31 cellular contexts compared by ENCODE assay signal in genomic region chr1:227908366-227908765, GRCh38. TPM values are rescaled to one million over a fixed set of nuclear protein-coding genes. Genes with fewer than 3 reads are reported as not detected.
"Had no signal": no experiment of that assay in that cellular context is flagged by ENCODE, and none has a peak within 500 bp of the region (broad histone marks: within the 10 kb centered on the region; RNA-seq: fewer than 3 reads in every experiment).

No MANE protein-coding gene starts in this region.

- H3K4me3 ChIP-seq: heart right ventricle, hepatocyte, left lung, lower lobe of right lung, ovary, right atrium auricular region, skin epidermis, suprapubic skin, thoracic aorta, tibial artery, uterus had no signal

- H3K4me1 Mint-ChIP-seq: naive B cell; natural killer cell; stimulated activated effector memory CD8-positive, alpha-beta T cell treated with anti-CD3 and anti-CD28 coated beads, Interleukin-12 subunit alpha, Interleukin-12 subunit beta, amount 100 ng/mL, for 72 hours had no signal

- DNase-seq: islet precursor cell; kidney glomerular epithelial cell; left cardiac atrium; lower lobe of right lung; mammary epithelial cell; mesenchymal stem cell; naive B cell; natural killer cell; occipital lobe; ovary; stimulated activated CD4-positive, alpha-beta T cell treated with anti-CD3 and anti-CD28 coated beads, Interleukin-12 subunit alpha, Interleukin-12 subunit beta, amount 100 ng/mL, for 4 hours; stimulated activated CD4-positive, alpha-beta T cell treated with anti-CD3 and anti-CD28 coated beads, Interleukin-15, amount 100 ng/mL, for 24 hours; stimulated activated CD4-positive, alpha-beta T cell treated with anti-CD3 and anti-CD28 coated beads, Interleukin-2, amount 100 ng/mL, for 24 hours; stimulated activated CD4-positive, alpha-beta T cell treated with anti-CD3 and anti-CD28 coated beads, Interleukin-4, amount 100 ng/mL, for 24 hours; stimulated activated naive CD4-positive, alpha-beta T cell; tibial artery; trophoblast cell; uterus had no signal

- ATAC-seq: heart right ventricle; left cardiac atrium; natural killer cell; sciatic nerve; stimulated activated effector memory CD8-positive, alpha-beta T cell treated with anti-CD3 and anti-CD28 coated beads, Interleukin-12 subunit alpha, Interleukin-12 subunit beta, amount 100 ng/mL, for 72 hours had no signal

- H3K27ac Mint-ChIP-seq: naive B cell; natural killer cell; progenitor cell of endocrine pancreas; stimulated activated naive CD8-positive, alpha-beta T cell treated with anti-CD3 and anti-CD28 coated beads, Interleukin-15, Interleukin-2, amounts not matched to agents 100 ng/mL and 50 ng/mL, for 24 hours had no signal

- H3K4me3 Mint-ChIP-seq: natural killer cell; neural crest cell; stimulated activated effector memory CD8-positive, alpha-beta T cell treated with anti-CD3 and anti-CD28 coated beads, Interleukin-12 subunit alpha, Interleukin-12 subunit beta, amount 100 ng/mL, for 72 hours; stimulated activated naive CD8-positive, alpha-beta T cell treated with anti-CD3 and anti-CD28 coated beads, Interleukin-15, Interleukin-2, amounts not matched to agents 100 ng/mL and 50 ng/mL, for 24 hours had no signal

- H3K27me3 ChIP-seq: heart right ventricle, hepatocyte, ovary, right atrium auricular region, suprapubic skin, uterus had no signal

- H3K27me3 Mint-ChIP-seq: stimulated activated naive CD8-positive, alpha-beta T cell treated with anti-CD3 and anti-CD28 coated beads, Interleukin-15, Interleukin-2, amounts not matched to agents 100 ng/mL and 50 ng/mL, for 24 hours had no signal

- H3K9me3 Mint-ChIP-seq: naive B cell; natural killer cell; neural crest cell; stimulated activated effector memory CD8-positive, alpha-beta T cell treated with anti-CD3 and anti-CD28 coated beads, Interleukin-12 subunit alpha, Interleukin-12 subunit beta, amount 100 ng/mL, for 72 hours; stimulated activated naive CD8-positive, alpha-beta T cell treated with anti-CD3 and anti-CD28 coated beads, Interleukin-15, Interleukin-2, amounts not matched to agents 100 ng/mL and 50 ng/mL, for 24 hours had no signal

- H2AFZ ChIP-seq: hepatocyte had no signal

- H3K9me3 ChIP-seq: heart right ventricle, left lung, lower lobe of right lung, neutrophil, ovary, right atrium auricular region, suprapubic skin, thoracic aorta, tibial artery, uterus had no signal

- H3K4me2 ChIP-seq: hepatocyte had no signal

- H3K36me3 ChIP-seq: heart right ventricle, left lung, lower lobe of right lung, neutrophil, ovary, right atrium auricular region, suprapubic skin, thoracic aorta, tibial artery, uterus had no signal

- H3K79me2 ChIP-seq: hepatocyte had no signal

- H3K36me3 Mint-ChIP-seq: naive B cell; natural killer cell; stimulated activated effector memory CD8-positive, alpha-beta T cell treated with anti-CD3 and anti-CD28 coated beads, Interleukin-12 subunit alpha, Interleukin-12 subunit beta, amount 100 ng/mL, for 72 hours had no signal

- H3K4me1 ChIP-seq: heart right ventricle, left lung, lower lobe of right lung, right atrium auricular region, tibial artery, uterus had no signal

- H3K27ac ChIP-seq: heart right ventricle, hepatocyte, left lung, lower lobe of right lung, neutrophil, ovary, right atrium auricular region, skin epidermis, suprapubic skin, thoracic aorta, tibial artery, uterus had no signal

RNA-seq across cellular contexts. Expression of gene WNT9A, which starts 39.4 kb away (rescaled TPM):
- total RNA-seq: natural killer cell had no signal
